In genomic region chr12:104328790-104329189, GRCh38 we compare ENCODE assay signal across 1 cellular context.
TF ChIP-seq lines count a peak whose summit lies in the region.

No MANE protein-coding gene starts in this region.

TF ChIP-seq in A549, 52 proteins besides CTCF, POLR2A, EP300 and RAD21 (continued from another document):
- TF ChIP-seq, protein P1, sequence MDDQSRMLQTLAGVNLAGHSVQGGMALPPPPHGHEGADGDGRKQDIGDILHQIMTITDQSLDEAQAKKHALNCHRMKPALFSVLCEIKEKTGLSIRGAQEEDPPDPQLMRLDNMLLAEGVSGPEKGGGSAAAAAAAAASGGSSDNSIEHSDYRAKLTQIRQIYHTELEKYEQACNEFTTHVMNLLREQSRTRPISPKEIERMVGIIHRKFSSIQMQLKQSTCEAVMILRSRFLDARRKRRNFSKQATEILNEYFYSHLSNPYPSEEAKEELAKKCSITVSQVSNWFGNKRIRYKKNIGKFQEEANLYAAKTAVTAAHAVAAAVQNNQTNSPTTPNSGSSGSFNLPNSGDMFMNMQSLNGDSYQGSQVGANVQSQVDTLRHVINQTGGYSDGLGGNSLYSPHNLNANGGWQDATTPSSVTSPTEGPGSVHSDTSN (IDR thresholded peaks at IDR 0.05) = no peak
